Comparison of ENCODE assay signal across 9 cellular contexts in the genomic region with DNA sequence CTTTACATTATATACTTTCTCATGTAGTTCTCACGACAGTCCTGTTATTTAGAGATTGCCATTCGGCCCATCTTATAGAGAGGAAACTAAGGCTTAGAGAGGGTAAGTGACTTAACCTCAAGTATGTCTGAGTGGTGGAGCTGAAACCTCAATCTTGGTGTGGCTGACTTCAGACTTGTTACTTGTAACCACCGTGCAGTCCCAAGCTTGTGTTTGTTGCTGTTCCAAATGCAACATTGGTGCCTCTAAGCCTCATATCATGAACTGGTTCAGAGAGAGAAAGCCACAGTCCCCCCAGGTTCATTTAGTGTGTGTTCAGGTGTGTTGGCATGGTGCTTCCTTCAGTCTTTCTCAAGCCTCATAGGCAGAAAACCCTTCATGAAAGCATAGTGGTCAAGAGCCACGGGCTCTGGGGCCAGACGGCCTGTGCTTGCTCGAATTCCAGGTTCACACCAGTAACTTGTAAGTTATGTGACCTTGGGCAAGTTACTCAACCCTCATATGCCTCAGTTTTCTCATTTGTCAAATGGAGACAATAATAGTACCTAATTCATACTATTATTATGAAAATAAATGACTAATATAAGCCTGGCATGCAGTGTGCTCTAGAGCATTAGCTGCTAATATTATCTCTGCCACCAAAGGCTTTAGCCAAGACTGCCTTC. TPM values are rescaled to one million over a fixed set of nuclear protein-coding genes. Genes with fewer than 3 reads are reported as not detected.
DNase-seq lines count a peak whose midpoint lies in the region; ATAC-seq, FAIRE-seq and TF ChIP-seq lines count a peak whose summit lies in the region.
"Had no signal": no experiment of that assay in that cellular context is flagged by ENCODE, and none has a peak within 500 bp of the region (broad histone marks: within the 10 kb centered on the region; RNA-seq: fewer than 3 reads in every experiment).

No MANE protein-coding gene starts in this region.

- ATAC-seq in GM18909 (IDR thresholded peaks at IDR 0.05; ENCODE audit: poor library complexity, unreplicated experiment) (peak; percentile 80), HG02678 (IDR thresholded peaks at IDR 0.05; ENCODE audit: unreplicated experiment) (peak; percentile 74), RWPE2 (ENCODE audit: low read depth) (no peak), natural killer cell (peak; percentile 40 to 89 (median 48))

- TF ChIP-seq CTCF in RWPE2 (IDR thresholded peaks at IDR 0.05; ENCODE audit: poor library complexity, severe bottlenecking) (no peak), natural killer cell (IDR thresholded peaks at IDR 0.05) (no peak)

- intact Hi-C loops in natural killer cell (cut with micrococcal nuclease) = no loop called here

- peaks cover 77% of the 10 kb centered on the region for H3K36me3 ChIP-seq in RWPE2 (ENCODE audit: low read depth)

- H3K36me3 Mint-ChIP-seq in natural killer cell = no peaks in the 10 kb centered on the region

- H3K27me3 Mint-ChIP-seq in natural killer cell (ENCODE audit: low read depth in 2 of 2) = peaks cover 27 to 35% of the 10 kb centered on the region in 2 donors

- no peaks in the 10 kb centered on the region for H3K27me3 ChIP-seq in RWPE2 (ENCODE audit: insufficient read depth, poor library complexity, severe bottlenecking)

- peaks cover 7 to 8% of the 10 kb centered on the region in 2 donors for H3K4me1 Mint-ChIP-seq in natural killer cell

- no peak overlapping the region for H3K4me3 Mint-ChIP-seq in natural killer cell

- no peaks in the 10 kb centered on the region for H3K9me3 ChIP-seq in RWPE2 (ENCODE audit: severe bottlenecking)

- H3K27ac Mint-ChIP-seq in natural killer cell = no peak overlapping the region

- peak overlapping the region; percentile 79 for H3K27ac ChIP-seq in RWPE2 (ENCODE audit: poor library complexity, severe bottlenecking)

- no peak for DNase-seq in RWPE2 (ENCODE audit: low spot score)
- no peak for DNase-seq in natural killer cell
- no peak for DNase-seq in cortex of kidney (lab: John Stamatoyannopoulos, UW)
- DNase-seq in NCI-H1694 (lab: John Stamatoyannopoulos, UW) = no peak
- no peak for DNase-seq in DMS 273 (lab: John Stamatoyannopoulos, UW; ENCODE audit: unreplicated experiment)
- DNase-seq in RCC 7860 (ENCODE audit: low spot score) = no peak

- FAIRE-seq in RCC 7860 (lab: Jason Lieb, UNC) = no peak
- FAIRE-seq: bronchial epithelial cell had no signal

- no peak overlapping the region for H3K4me3 ChIP-seq in RWPE2 (ENCODE audit: severe bottlenecking)

- H3K4me1 ChIP-seq in RWPE2 (ENCODE audit: insufficient read depth, poor library complexity, severe bottlenecking) = peaks cover 29% of the 10 kb centered on the region

- H3K9me3 Mint-ChIP-seq in natural killer cell = no peaks in the 10 kb centered on the region

RNA-seq across cellular contexts. Expression of a gene that starts 39.9 kb away (rescaled TPM):
- total RNA-seq in natural killer cell = under 1 TPM in 1 of 3 donors, not detected in 2; 0.50 TPM
